Comparison of ENCODE assay signal across 14 cellular contexts in genomic region chr1:156382561-156382960, GRCh38. TPM values are rescaled to one million over a fixed set of nuclear protein-coding genes. Genes with fewer than 3 reads are reported as not detected.
"Had no signal": no experiment of that assay in that cellular context is flagged by ENCODE, and none has a peak within 500 bp of the region (broad histone marks: within the 10 kb centered on the region; RNA-seq: fewer than 3 reads in every experiment).

No MANE protein-coding gene starts in this region.

- H3K4me1 ChIP-seq: body of pancreas, SJSA1 had no signal

- H3K27me3 Mint-ChIP-seq: central memory CD8-positive, alpha-beta T cell had no signal

- H3K36me3 ChIP-seq: MG63, SJSA1 had no signal

- DNase-seq: NCI-H1417 treated with DMSO at 0.1 percent for 48 hours, SW 1271 had no signal

- H3K27ac Mint-ChIP-seq: activated CD8-positive, alpha-beta memory T cell treated with anti-CD3 and anti-CD28 coated beads, Interleukin-2, amount 10 ng/mL, durations not matched to agents 7 days and 5 days; activated naive CD4-positive, alpha-beta T cell treated with anti-CD3 and anti-CD28 coated beads, Interleukin-2, amount 50 U/mL, for 24 hours; activated T-cell treated with anti-CD3 and anti-CD28 coated beads, Interleukin-2, amount 50 U/mL, for 24 hours; activated T-helper 1 cell treated with anti-CD3 and anti-CD28 coated beads, Interleukin-12 subunit alpha, Interleukin-12 subunit beta, Interleukin-2, Interleukin-4 antibody, amounts not matched to agents 30 ng/mL and 10 ng/mL and 1 ng/mL, durations not matched to agents 14 hours and 24 hours and 36 hours; T-helper 1 cell treated with Interleukin-12 subunit alpha and Interleukin-12 subunit beta and Interleukin-4 antibody, amounts not matched to agents 30 μg/mL and 1 μg/mL, for 36 hours; WTC11 had no signal

- H3K4me3 Mint-ChIP-seq: activated CD8-positive, alpha-beta memory T cell treated with anti-CD3 and anti-CD28 coated beads, Interleukin-2, amount 10 ng/mL, durations not matched to agents 7 days and 5 days; activated naive CD4-positive, alpha-beta T cell treated with anti-CD3 and anti-CD28 coated beads, Interleukin-2, amount 50 U/mL, for 24 hours; activated T-cell treated with anti-CD3 and anti-CD28 coated beads, Interleukin-2, amount 50 U/mL, for 24 hours; activated T-helper 1 cell treated with anti-CD3 and anti-CD28 coated beads, Interleukin-12 subunit alpha, Interleukin-12 subunit beta, Interleukin-2, Interleukin-4 antibody, amounts not matched to agents 30 ng/mL and 10 ng/mL and 1 ng/mL, durations not matched to agents 14 hours and 24 hours and 36 hours; central memory CD8-positive, alpha-beta T cell; T-helper 1 cell treated with Interleukin-12 subunit alpha and Interleukin-12 subunit beta and Interleukin-4 antibody, amounts not matched to agents 30 μg/mL and 1 μg/mL, for 36 hours; WTC11 had no signal

- H3K27ac ChIP-seq: body of pancreas, SJSA1 had no signal

- H3K9me3 Mint-ChIP-seq: activated naive CD4-positive, alpha-beta T cell treated with anti-CD3 and anti-CD28 coated beads, Interleukin-2, amount 50 U/mL, for 24 hours; activated T-cell treated with anti-CD3 and anti-CD28 coated beads, Interleukin-2, amount 50 U/mL, for 24 hours; activated T-helper 1 cell treated with anti-CD3 and anti-CD28 coated beads, Interleukin-12 subunit alpha, Interleukin-12 subunit beta, Interleukin-2, Interleukin-4 antibody, amounts not matched to agents 30 ng/mL and 10 ng/mL and 1 ng/mL, durations not matched to agents 14 hours and 24 hours and 36 hours; central memory CD8-positive, alpha-beta T cell; T-helper 1 cell treated with Interleukin-12 subunit alpha and Interleukin-12 subunit beta and Interleukin-4 antibody, amounts not matched to agents 30 μg/mL and 1 μg/mL, for 36 hours; WTC11 had no signal

- H3K27me3 ChIP-seq: body of pancreas, MG63 had no signal

- H3K9me3 ChIP-seq: body of pancreas, MG63, SJSA1 had no signal

- H3K36me3 Mint-ChIP-seq: activated CD8-positive, alpha-beta memory T cell treated with anti-CD3 and anti-CD28 coated beads, Interleukin-2, amount 10 ng/mL, durations not matched to agents 7 days and 5 days; activated naive CD4-positive, alpha-beta T cell treated with anti-CD3 and anti-CD28 coated beads, Interleukin-2, amount 50 U/mL, for 24 hours; WTC11 had no signal

- H3K4me3 ChIP-seq: body of pancreas, MG63, SJSA1 had no signal

RNA-seq across cellular contexts. Expression of gene RHBG, which starts 13.6 kb away (rescaled TPM):
- total RNA-seq: activated CD8-positive, alpha-beta memory T cell treated with anti-CD3 and anti-CD28 coated beads, Interleukin-2, amount 10 ng/mL, durations not matched to agents 7 days and 5 days; activated T-helper 1 cell treated with anti-CD3 and anti-CD28 coated beads, Interleukin-12 subunit alpha, Interleukin-12 subunit beta, Interleukin-2, Interleukin-4 antibody, amounts not matched to agents 30 ng/mL and 10 ng/mL and 1 ng/mL, durations not matched to agents 14 hours and 24 hours and 36 hours; aorta; SJSA1 had no signal
- polyA plus RNA-seq: aorta had no signal

RNA-seq across cellular contexts. Expression of gene TSACC, which starts 44.2 kb away (rescaled TPM):
- total RNA-seq: activated CD8-positive, alpha-beta memory T cell treated with anti-CD3 and anti-CD28 coated beads, Interleukin-2, amount 10 ng/mL, durations not matched to agents 7 days and 5 days; activated T-helper 1 cell treated with anti-CD3 and anti-CD28 coated beads, Interleukin-12 subunit alpha, Interleukin-12 subunit beta, Interleukin-2, Interleukin-4 antibody, amounts not matched to agents 30 ng/mL and 10 ng/mL and 1 ng/mL, durations not matched to agents 14 hours and 24 hours and 36 hours; aorta; body of pancreas; bronchial epithelial cell; SJSA1 had no signal
- polyA plus RNA-seq: aorta had no signal
